ENCODE assay signal across 8 cellular contexts in the genomic region with DNA sequence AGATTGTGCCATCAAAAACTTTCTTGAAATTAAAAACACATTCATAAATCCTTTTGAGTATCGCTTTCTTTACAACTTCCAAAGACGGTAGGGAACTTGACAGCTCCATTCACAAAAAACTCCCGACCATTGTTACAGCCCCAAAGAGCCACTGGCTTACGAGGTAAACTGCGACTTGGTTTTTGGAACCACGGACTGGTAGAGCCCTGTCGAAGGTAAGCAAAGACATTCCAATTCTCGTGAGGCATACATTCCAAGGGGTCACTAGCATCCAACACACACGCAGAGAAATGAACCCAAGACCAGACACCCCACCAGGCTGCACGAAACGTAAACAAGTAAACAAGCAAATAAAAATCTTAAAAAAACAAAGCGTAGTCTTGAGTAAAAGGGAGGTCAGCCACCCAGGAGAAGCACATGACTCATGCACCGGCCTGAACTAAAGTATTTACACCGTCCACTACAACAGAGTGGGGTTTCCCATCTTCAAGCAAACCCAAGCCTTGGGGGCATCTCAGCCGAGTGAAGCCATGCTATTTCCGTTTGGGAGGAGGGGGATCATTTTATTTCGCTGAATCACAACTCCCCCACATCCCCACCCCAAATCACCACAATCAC. TPM values are rescaled to one million over a fixed set of nuclear protein-coding genes. Genes with fewer than 3 reads are reported as not detected.
DNase-seq lines count a peak whose midpoint lies in the region; ATAC-seq and TF ChIP-seq lines count a peak whose summit lies in the region.

No MANE protein-coding gene starts in this region.

- in situ Hi-C loops in GM13977 (cut with MboI; ENCODE audit: low pct_unique_long_range_greater_than_20kb, low sequenced_read_pairs, unreplicated experiment) (no loop called here), Panc1 (cut with HindIII; ENCODE audit: low pct_unique_long_range_greater_than_20kb, low sequenced_read_pairs) (no loop called here)

- H3K9me3 ChIP-seq in Panc1 (ENCODE audit: control insufficient read depth, insufficient read depth, low read depth, low read length) (no peaks in the 10 kb centered on the region), mucosa of descending colon (no peaks in the 10 kb centered on the region)

- H3K27me3 ChIP-seq in Panc1 (ENCODE audit: control insufficient read depth, insufficient read depth, low read length), result no peaks in the 10 kb centered on the region
- no peaks in the 10 kb centered on the region for H3K27me3 ChIP-seq in dorsolateral prefrontal cortex

- intact Hi-C loops in Panc1 (cut with micrococcal nuclease; ENCODE audit: unreplicated experiment), result no loop called here
- intact Hi-C loops in dorsolateral prefrontal cortex (cut with DNase I), result loop anchor here (2.0 to 5.0 kb wide), 5 partner anchors 42 to 101 kb away; a partner anchor contains a TSS
- intact Hi-C loops in mucosa of descending colon (cut with DNase I, micrococcal nuclease), result no loop called here

- TSS peak; percentile 65 for BruUV-seq in Panc1 (replicated peaks; lab: Mats Ljungman, UMichigan)

- peak overlapping the region; percentile 86 to 90 for H3K4me3 ChIP-seq in Panc1 (ENCODE audit: low read depth in 2 of 2, low read length in 2 of 2)
- H3K4me3 ChIP-seq in dorsolateral prefrontal cortex, result peak overlapping the region; percentile 70 to 97 (median 92)
- peak overlapping the region; percentile 94 for H3K4me3 ChIP-seq in mucosa of descending colon

- no peaks in the 10 kb centered on the region for H3K36me3 ChIP-seq in Panc1 (ENCODE audit: control insufficient read depth, insufficient read depth, low read length)
- H3K36me3 ChIP-seq in mucosa of descending colon (ENCODE audit: low read depth), result no peaks in the 10 kb centered on the region

- CTCF ChIA-PET in Panc1 (lab: Charles Lee), result interaction anchor here (0.6 kb wide), 1 partner anchor 63 kb away, joined by 3 read pairs; no protein-coding TSS in a partner anchor

- DNase-seq in GM13977 (ENCODE audit: low spot score) (peak; percentile 50), Panc1 (ENCODE audit: low read depth, low spot score) (peak; percentile 12), dorsolateral prefrontal cortex (no peak), mucosa of descending colon (peak in 1 of 3 donors; percentile 21), SHP77 treated with DMSO at 0.1 percent for 48 hours (lab: John Stamatoyannopoulos, UW) (no peak)

- peak; percentile 62 for ATAC-seq in Panc1
- ATAC-seq in mucosa of descending colon, result peak; percentile 49
- ATAC-seq in GM18858 (IDR thresholded peaks at IDR 0.05; ENCODE audit: unreplicated experiment), result no peak
- no peak for ATAC-seq in HG03108 (IDR thresholded peaks at IDR 0.05; ENCODE audit: unreplicated experiment)
- no peak for ATAC-seq in HG03196 (IDR thresholded peaks at IDR 0.05; ENCODE audit: unreplicated experiment)

- POLR2A ChIA-PET in Panc1 (lab: Charles Lee), result no interaction called here

- TF ChIP-seq CTCF in GM13977 (IDR thresholded peaks at IDR 0.05; ENCODE audit: extremely low read depth, insufficient read depth, missing control alignments) (no peak), Panc1 (IDR thresholded peaks at IDR 0.05) (no peak), dorsolateral prefrontal cortex (IDR thresholded peaks at IDR 0.05 in 54 of 56, conservative IDR thresholded peaks at IDR 0.05 in 2 of 56; ENCODE audit: low read depth in 1 of 56, partially characterized antibody in 56 of 56) (no peak), mucosa of descending colon (IDR thresholded peaks at IDR 0.05) (no peak)

- H3K27ac ChIP-seq in Panc1 (ENCODE audit: low read length) (peak overlapping the region; percentile 81), dorsolateral prefrontal cortex (peak overlapping the region in 56 of 59 donors; percentile 12 to 94 (median 81))

- H3K4me1 ChIP-seq in Panc1 (ENCODE audit: control insufficient read depth, insufficient read depth, low read length), result peaks cover 24% of the 10 kb centered on the region
- peaks cover 46% of the 10 kb centered on the region for H3K4me1 ChIP-seq in mucosa of descending colon (ENCODE audit: low read depth)

RNA-seq across cellular contexts. Expression of a gene that starts 1.4 kb away (rescaled TPM):
- total RNA-seq in Panc1 (2021; ENCODE audit: unreplicated experiment), result 102 TPM
- polyA plus RNA-seq in Panc1 (2012; ENCODE audit: insufficient read length), result 75.9 TPM
- total RNA-seq in dorsolateral prefrontal cortex, result 100 to 1,000 TPM in 99 of 120 experiments, 10 to 100 TPM in 21; 84.8 to 154 (median 112) TPM
- total RNA-seq in mucosa of descending colon, result 100 to 1,000 TPM in 1 of 3 donors, 10 to 100 TPM in 2; 78.3 to 104 (median 82.6) TPM

RNA-seq across cellular contexts. Expression of a gene that starts 48.7 kb away (rescaled TPM):
- total RNA-seq in Panc1 (2021; ENCODE audit: unreplicated experiment) (50.8 TPM), dorsolateral prefrontal cortex (10 to 100 TPM; 18.6 to 51.6 (median 29.6) TPM), mucosa of descending colon (10 to 100 TPM; 37.8 to 50.0 (median 41.3) TPM)
- 38.6 TPM for polyA plus RNA-seq in Panc1 (2012; ENCODE audit: insufficient read length)

Comparison
In these comparisons a context has a peak if more than half of its experiments do, and no peak if none do; other contexts are left out.
1. DNase-seq: peak in GM13977 (single experiment) and Panc1 (single experiment); none in dorsolateral prefrontal cortex (0 of 10) and SHP77 treated with DMSO at 0.1 percent for 48 hours (single experiment).
2. ATAC-seq: peak in Panc1 (single experiment) and mucosa of descending colon (single experiment); none in GM18858 (single experiment), HG03108 (single experiment) and HG03196 (single experiment).
3. intact Hi-C loops: an anchor here in dorsolateral prefrontal cortex (2.0 to 5.0 kb wide); none called in Panc1 and mucosa of descending colon.
4. Peak in every context shown above with its lines, with median percentiles within 50 percentile points of each other: H3K4me3 ChIP-seq.